Comparison of ENCODE assay signal across 20 cellular contexts in genomic region chr4:47785196-47785595, GRCh38. TPM values are rescaled to one million over a fixed set of nuclear protein-coding genes. Genes with fewer than 3 reads are reported as not detected.
A peak's percentile ranks its signal among the peaks of the same experiment; 100 is the strongest.
DNase-seq lines count a peak whose midpoint lies in the region; ATAC-seq and TF ChIP-seq lines count a peak whose summit lies in the region.
"Had no signal": no experiment of that assay in that cellular context is flagged by ENCODE, and none has a peak within 500 bp of the region (broad histone marks: within the 10 kb centered on the region; RNA-seq: fewer than 3 reads in every experiment).

No MANE protein-coding gene starts in this region.

- H3K36me3 ChIP-seq in SK-N-SH (replicated peaks in 1 of 2; ENCODE audit: control insufficient read depth in 1 of 2, insufficient read depth in 2 of 2, low read length in 1 of 2) (no peaks in the 10 kb centered on the region), cardiac muscle cell (no peaks in the 10 kb centered on the region), left ventricle myocardium inferior (peaks cover 5% of the 10 kb centered on the region), smooth muscle cell (ENCODE audit: low read depth) (no peaks in the 10 kb centered on the region)

- CTCF ChIA-PET in SK-N-SH (lab: Yijun Ruan, JAX): interaction anchor here (1.0 to 1.8 kb wide), 3 partner anchors 45 to 66 kb away, joined by 3 to 9 read pairs (median 3); no protein-coding TSS in a partner anchor

- H3K4me3 ChIP-seq in SK-N-SH (ENCODE audit: low read depth in 2 of 2, low read length in 1 of 2) (no peak overlapping the region), cardiac muscle cell (no peak overlapping the region), left ventricle myocardium inferior (no peak overlapping the region), smooth muscle cell (no peak overlapping the region)
- H3K4me3 ChIP-seq: A549, GM23338 had no signal

- POLR2A ChIA-PET in SK-N-SH (lab: Yijun Ruan, JAX): no interaction called here

- TF ChIP-seq RAD21 in SK-N-SH (IDR thresholded peaks at IDR 0.05; ENCODE audit: low read length): no peak

- WGBS in SK-N-SH (ENCODE audit: low lambda C conversion rate): 66% methylated on average over 3 of the region's 3 CpGs
- WGBS in smooth muscle cell (ENCODE audit: low lambda C conversion rate): 66% methylated on average over 3 of the region's 3 CpGs

- no peak for TF ChIP-seq EP300 in SK-N-SH (IDR thresholded peaks at IDR 0.05; ENCODE audit: borderline replicate concordance in 1 of 2, low read depth in 1 of 2, low read length in 1 of 2)

- H3K9me3 ChIP-seq in SK-N-SH (no peaks in the 10 kb centered on the region), cardiac muscle cell (ENCODE audit: low read depth) (no peaks in the 10 kb centered on the region), left ventricle myocardium inferior (replicated peaks) (peaks cover 9% of the 10 kb centered on the region), smooth muscle cell (replicated peaks; ENCODE audit: low read depth) (no peaks in the 10 kb centered on the region)
- H3K9me3 ChIP-seq: A549, Caco-2 had no signal

- H3F3A ChIP-seq in SK-N-SH (replicated peaks; ENCODE audit: insufficient read depth) (no peaks in the 10 kb centered on the region), smooth muscle cell (ENCODE audit: low read depth) (peaks cover 5% of the 10 kb centered on the region)

- peak; percentile 40; the same call in 2 of the 3 replicates for ATAC-seq in SK-N-SH treated with all-trans-retinoic acid at 6 μM for 48 hours
- ATAC-seq: A549, GM23338 had no signal

- TF ChIP-seq CTCF in SK-N-SH (IDR thresholded peaks at IDR 0.05): no peak
- no peak for TF ChIP-seq CTCF in cardiac muscle cell (IDR thresholded peaks at IDR 0.05; ENCODE audit: low read depth, low read length)
- TF ChIP-seq CTCF in left ventricle myocardium inferior (IDR thresholded peaks at IDR 0.05; ENCODE audit: borderline replicate concordance): no peak
- TF ChIP-seq CTCF in smooth muscle cell (IDR thresholded peaks at IDR 0.05; ENCODE audit: borderline replicate concordance, insufficient read depth, poor library complexity, severe bottlenecking): no peak

- DNase-seq in SK-N-SH (no peak), cardiac muscle cell (ENCODE audit: low read depth in 1 of 2, low spot score in 1 of 2) (peak in 1 of 2 donors; percentile 59), left ventricle myocardium inferior (no peak), smooth muscle cell (lab: John Stamatoyannopoulos, UW; ENCODE audit: unreplicated experiment) (no peak), NCI-H69 (lab: John Stamatoyannopoulos, UW) (no peak), NCI-H1105 treated with DMSO at 0.1 percent for 48 hours (lab: John Stamatoyannopoulos, UW) (no peak)
- DNase-seq: AML-193; Caco-2; CD4-positive, alpha-beta T cell; DMS153; DMS79; GF-D8; HCEC 1CT had no signal

- no peaks in the 10 kb centered on the region for H3K9me2 ChIP-seq in SK-N-SH

- H3K79me2 ChIP-seq in SK-N-SH (ENCODE audit: insufficient read depth) (no peaks in the 10 kb centered on the region), smooth muscle cell (ENCODE audit: low read depth) (no peaks in the 10 kb centered on the region)

- H2AFZ ChIP-seq in SK-N-SH (ENCODE audit: low read depth): no peak overlapping the region
- H2AFZ ChIP-seq in smooth muscle cell (ENCODE audit: low read depth): peak overlapping the region; percentile 54
- H2AFZ ChIP-seq: GM23338 had no signal

- H3K4me1 ChIP-seq in SK-N-SH (ENCODE audit: control insufficient read depth in 1 of 2, insufficient read depth in 2 of 2, low read depth in 1 of 2, low read length in 1 of 2) (peaks cover 0 to 15% of the 10 kb centered on the region in 2 experiments; a peak in 2 of 4 replicates), cardiac muscle cell (ENCODE audit: low read depth) (peaks cover 36% of the 10 kb centered on the region), left ventricle myocardium inferior (peaks cover 50% of the 10 kb centered on the region), smooth muscle cell (ENCODE audit: low read depth) (no peaks in the 10 kb centered on the region)
- H3K4me1 ChIP-seq: A549, Caco-2 had no signal

- no peaks in the 10 kb centered on the region for H3K27me3 ChIP-seq in SK-N-SH (ENCODE audit: insufficient read depth)
- H3K27me3 ChIP-seq in cardiac muscle cell: no peaks in the 10 kb centered on the region
- no peaks in the 10 kb centered on the region for H3K27me3 ChIP-seq in left ventricle myocardium inferior (ENCODE audit: low read depth)
- H3K27me3 ChIP-seq in smooth muscle cell (ENCODE audit: low read depth): no peaks in the 10 kb centered on the region

- H3K4me2 ChIP-seq in SK-N-SH (no peak overlapping the region), smooth muscle cell (peak overlapping the region; percentile 43)
- H3K4me2 ChIP-seq: A549, GM23338 had no signal

- H3K27ac ChIP-seq in SK-N-SH (ENCODE audit: low read depth in 2 of 2, low read length in 1 of 2) (peak overlapping the region in 1 of 2 experiments; percentile 97; a peak in 3 of 4 replicates), cardiac muscle cell (peak overlapping the region; percentile 92), left ventricle myocardium inferior (replicated peaks) (peak overlapping the region; percentile 76), smooth muscle cell (ENCODE audit: low read depth) (no peak overlapping the region)
- H3K27ac ChIP-seq: 22Rv1, A549, C4-2B had no signal

- intact Hi-C loops in left ventricle myocardium inferior (cut with micrococcal nuclease): no loop called here

- H4K20me1 ChIP-seq in SK-N-SH (ENCODE audit: insufficient read depth) (no peaks in the 10 kb centered on the region), smooth muscle cell (ENCODE audit: low read depth) (no peaks in the 10 kb centered on the region)

- H3K9ac ChIP-seq in SK-N-SH (no peak overlapping the region), smooth muscle cell (ENCODE audit: low read depth) (no peak overlapping the region)

TF ChIP-seq in SK-N-SH treated with all-trans-retinoic acid at 6 μM for 48 hours, 23 proteins besides CTCF, POLR2A, EP300 and RAD21 (continues in another document):
- no peak for TF ChIP-seq CSDC2 (CRISPR knock-in tag; IDR thresholded peaks at IDR 0.05)
- TF ChIP-seq ESRRG (CRISPR knock-in tag; IDR thresholded peaks at IDR 0.05): no peak
- TF ChIP-seq, protein P1, sequence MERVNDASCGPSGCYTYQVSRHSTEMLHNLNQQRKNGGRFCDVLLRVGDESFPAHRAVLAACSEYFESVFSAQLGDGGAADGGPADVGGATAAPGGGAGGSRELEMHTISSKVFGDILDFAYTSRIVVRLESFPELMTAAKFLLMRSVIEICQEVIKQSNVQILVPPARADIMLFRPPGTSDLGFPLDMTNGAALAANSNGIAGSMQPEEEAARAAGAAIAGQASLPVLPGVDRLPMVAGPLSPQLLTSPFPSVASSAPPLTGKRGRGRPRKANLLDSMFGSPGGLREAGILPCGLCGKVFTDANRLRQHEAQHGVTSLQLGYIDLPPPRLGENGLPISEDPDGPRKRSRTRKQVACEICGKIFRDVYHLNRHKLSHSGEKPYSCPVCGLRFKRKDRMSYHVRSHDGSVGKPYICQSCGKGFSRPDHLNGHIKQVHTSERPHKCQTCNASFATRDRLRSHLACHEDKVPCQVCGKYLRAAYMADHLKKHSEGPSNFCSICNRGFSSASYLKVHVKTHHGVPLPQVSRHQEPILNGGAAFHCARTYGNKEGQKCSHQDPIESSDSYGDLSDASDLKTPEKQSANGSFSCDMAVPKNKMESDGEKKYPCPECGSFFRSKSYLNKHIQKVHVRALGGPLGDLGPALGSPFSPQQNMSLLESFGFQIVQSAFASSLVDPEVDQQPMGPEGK (CRISPR knock-in tag; IDR thresholded peaks at IDR 0.05; ENCODE audit: borderline replicate concordance): no peak
- TF ChIP-seq BACH2 (CRISPR knock-in tag; IDR thresholded peaks at IDR 0.05; ENCODE audit: borderline replicate concordance): no peak
- no peak for TF ChIP-seq SNAI2 (CRISPR knock-in tag; IDR thresholded peaks at IDR 0.05)
- TF ChIP-seq ISL1 (CRISPR knock-in tag; IDR thresholded peaks at IDR 0.05): no peak
- TF ChIP-seq ZNF8 (CRISPR knock-in tag; IDR thresholded peaks at IDR 0.05): no peak
- TF ChIP-seq PPARA (CRISPR knock-in tag; IDR thresholded peaks at IDR 0.05; ENCODE audit: borderline replicate concordance): no peak
- no peak for TF ChIP-seq ARNTL (CRISPR knock-in tag; IDR thresholded peaks at IDR 0.05; ENCODE audit: borderline replicate concordance, low read depth)

TF ChIP-seq in SK-N-SH, 30 proteins besides CTCF, POLR2A, EP300 and RAD21 (continues in another document):
- TF ChIP-seq NFIC (IDR thresholded peaks at IDR 0.05; ENCODE audit: borderline replicate concordance) (no peak), USF2 (IDR thresholded peaks at IDR 0.05; ENCODE audit: borderline replicate concordance, low read depth, low read length) (no peak), NRF1 (IDR thresholded peaks at IDR 0.05; ENCODE audit: low read depth, low read length) (no peak), TAF1 (IDR thresholded peaks at IDR 0.05; ENCODE audit: borderline replicate concordance, low read depth, low read length) (no peak), POLR2AphosphoS5 (IDR thresholded peaks at IDR 0.05; ENCODE audit: low read depth, low read length) (no peak), TEAD4 (IDR thresholded peaks at IDR 0.05; ENCODE audit: borderline replicate concordance, insufficient read depth) (no peak)
- TF ChIP-seq, protein P2, sequence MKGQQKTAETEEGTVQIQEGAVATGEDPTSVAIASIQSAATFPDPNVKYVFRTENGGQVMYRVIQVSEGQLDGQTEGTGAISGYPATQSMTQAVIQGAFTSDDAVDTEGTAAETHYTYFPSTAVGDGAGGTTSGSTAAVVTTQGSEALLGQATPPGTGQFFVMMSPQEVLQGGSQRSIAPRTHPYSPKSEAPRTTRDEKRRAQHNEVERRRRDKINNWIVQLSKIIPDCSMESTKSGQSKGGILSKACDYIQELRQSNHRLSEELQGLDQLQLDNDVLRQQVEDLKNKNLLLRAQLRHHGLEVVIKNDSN (IDR thresholded peaks at IDR 0.05; ENCODE audit: borderline replicate concordance, low read depth): no peak

RNA-seq across cellular contexts. Expression of gene CORIN, which starts 52.7 kb away (rescaled TPM):
- 0.76 and 1.1 TPM in 2 replicates for polyA plus RNA-seq in SK-N-SH (2012; rRNA removed)
- 0.87 and 0.89 TPM in 2 replicates for polyA plus RNA-seq in SK-N-SH (2012; cell fraction: cytosol; rRNA removed)
- polyA plus RNA-seq in SK-N-SH (2012; cell fraction: nucleus; rRNA removed): 0.47 and 0.93 TPM in 2 replicates
- 118 and 169 TPM in 2 replicates for total RNA-seq in cardiac muscle cell
- polyA plus RNA-seq in cardiac muscle cell: 110 and 168 TPM in 2 replicates
- total RNA-seq in left ventricle myocardium inferior: 92.0 TPM
- total RNA-seq in smooth muscle cell: 1.8 and 3.5 TPM in 2 replicates
- 0.27 and 1.9 TPM in 2 replicates for polyA plus RNA-seq in smooth muscle cell
- total RNA-seq: Daoy, GM23338, HT-29 had no signal
- polyA plus RNA-seq: GM23338 had no signal

Comparison
In these comparisons a context has a peak if more than half of its experiments do, and no peak if none do; other contexts are left out.
1. RNA of gene CORIN, which starts 52.7 kb away (total RNA-seq): 118 to 169 TPM in cardiac muscle cell and 92.0 TPM in left ventricle myocardium inferior (single experiment); 1.8 to 3.5 TPM in smooth muscle cell; every median in the first group is over 10 times any median in the second.